7 cellular contexts compared by ENCODE assay signal in the genomic region with DNA sequence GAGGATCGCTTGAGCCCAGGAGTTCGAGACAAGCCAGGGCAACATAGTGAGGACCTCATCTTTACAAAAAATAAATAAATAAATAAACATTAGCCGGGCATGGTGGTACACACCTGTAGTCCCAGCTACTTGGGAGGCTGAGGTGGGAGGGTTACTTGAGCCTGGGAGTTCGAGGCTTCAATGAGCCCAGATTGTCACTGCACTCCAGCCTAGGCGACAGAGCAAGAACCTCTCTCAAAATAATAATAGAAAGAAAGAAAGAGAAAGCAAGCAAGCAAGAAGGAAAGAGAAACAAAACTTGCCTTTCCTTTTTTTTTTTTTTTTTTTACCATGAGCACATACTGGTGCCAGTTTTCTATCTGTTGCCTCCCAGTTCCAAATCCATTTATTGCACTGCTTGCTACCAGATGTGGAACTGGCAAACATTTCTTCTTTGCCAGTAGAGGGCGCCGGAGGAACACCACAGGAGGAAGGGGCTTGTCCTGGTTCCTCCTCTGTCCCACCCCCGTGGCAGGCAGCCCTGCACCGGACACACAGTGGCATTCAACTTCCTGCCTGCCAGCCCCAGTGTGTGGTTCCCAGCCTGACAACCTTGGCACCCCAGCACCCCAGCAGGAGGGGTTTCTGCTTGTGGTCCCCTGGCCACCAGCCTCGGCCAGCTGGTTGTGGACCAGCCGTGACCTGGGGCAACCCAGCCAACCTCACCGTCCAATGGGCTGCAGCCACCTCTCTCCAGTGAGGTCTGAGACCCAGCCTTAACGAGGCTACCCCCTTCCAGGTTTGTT. TPM values are rescaled to one million over a fixed set of nuclear protein-coding genes. Genes with fewer than 3 reads are reported as not detected.
DNase-seq lines count a peak whose midpoint lies in the region; ATAC-seq and TF ChIP-seq lines count a peak whose summit lies in the region.
"Not testable (repeated sequence)": the region's sequence is repeated elsewhere in the genome, so short reads cannot be mapped to it uniquely, and the experiment has no call there.

No MANE protein-coding gene starts in this region.

- intact Hi-C loops in dendritic cell treated with granulocyte-macrophage colony-stimulating factor and Interleukin-4, amounts not matched to agents 40 ng/mL and 50 ng/mL, for 4 days (cut with micrococcal nuclease); right lobe of liver (cut with DNase I): not testable (repeated sequence)

- not testable (repeated sequence) for H3K9me3 ChIP-seq in right lobe of liver

- H3K27me3 ChIP-seq in right lobe of liver: not testable (repeated sequence)

- TF ChIP-seq POLR2A in right lobe of liver (IDR thresholded peaks at IDR 0.05): not testable (repeated sequence)

- TF ChIP-seq CTCF in LNCaP clone FGC (IDR thresholded peaks at IDR 0.05; ENCODE audit: control insufficient read depth, extremely low read depth, insufficient read depth): peak; percentile 43
- TF ChIP-seq CTCF in right lobe of liver (IDR thresholded peaks at IDR 0.05): peak in 3 of 4 donors; percentile 11 to 39 (median 36)

- WGBS in right lobe of liver (ENCODE audit: insufficient coverage, low coverage, low lambda C conversion rate, missing lambda C conversion rate): 42% methylated on average over 6 of the region's 13 CpGs

- H3K4me3 Mint-ChIP-seq in dendritic cell treated with granulocyte-macrophage colony-stimulating factor and Interleukin-4, amounts not matched to agents 40 ng/mL and 50 ng/mL, for 4 days: peak overlapping the region; percentile 63

- ATAC-seq in GM19035 (IDR thresholded peaks at IDR 0.05; ENCODE audit: unreplicated experiment) (peak; percentile 72), right lobe of liver (peak; percentile 95 to 99 (median 98))

- H3K27me3 Mint-ChIP-seq in dendritic cell treated with granulocyte-macrophage colony-stimulating factor and Interleukin-4, amounts not matched to agents 40 ng/mL and 50 ng/mL, for 4 days: not testable (repeated sequence)

- peak; percentile 42 for DNase-seq in LNCaP clone FGC (ENCODE audit: low read depth)
- peak; percentile 25 for DNase-seq in SKM-1 treated with dmso at 0.1 percent for 144 hours (lab: John Stamatoyannopoulos, UW; ENCODE audit: unreplicated experiment)
- DNase-seq in activated T-cell treated with anti-CD3 and anti-CD28 coated beads for 24 hours (ENCODE audit: low read depth): peak; percentile 39
- DNase-seq in right lobe of liver: peak in 1 of 3 donors; percentile 38
- peak; percentile 68 for DNase-seq in stimulated activated CD4-positive, alpha-beta T cell treated with anti-CD3 and anti-CD28 coated beads, Interleukin-15, amount 100 ng/mL, for 24 hours

- not testable (repeated sequence) for H3K36me3 Mint-ChIP-seq in dendritic cell treated with granulocyte-macrophage colony-stimulating factor and Interleukin-4, amounts not matched to agents 40 ng/mL and 50 ng/mL, for 4 days (ENCODE audit: low read depth)

- not testable (repeated sequence) for H3K4me1 ChIP-seq in right lobe of liver

- not testable (repeated sequence) for H3K9me3 Mint-ChIP-seq in dendritic cell treated with granulocyte-macrophage colony-stimulating factor and Interleukin-4, amounts not matched to agents 40 ng/mL and 50 ng/mL, for 4 days

- H3K27ac ChIP-seq in right lobe of liver: not testable (repeated sequence)

- not testable (repeated sequence) for H3K36me3 ChIP-seq in right lobe of liver

- not testable (repeated sequence) for H3K27ac Mint-ChIP-seq in dendritic cell treated with granulocyte-macrophage colony-stimulating factor and Interleukin-4, amounts not matched to agents 40 ng/mL and 50 ng/mL, for 4 days

- not testable (repeated sequence) for H3K4me3 ChIP-seq in LNCaP clone FGC (ENCODE audit: low read depth, low read length); right lobe of liver

- H3K4me1 Mint-ChIP-seq in dendritic cell treated with granulocyte-macrophage colony-stimulating factor and Interleukin-4, amounts not matched to agents 40 ng/mL and 50 ng/mL, for 4 days (ENCODE audit: low read depth): not testable (repeated sequence)

RNA-seq across cellular contexts. Expression of a gene that starts 20.4 kb away (rescaled TPM):
- 10 to 100 TPM; 40.5 to 78.1 (median 57.2) TPM for total RNA-seq in right lobe of liver

RNA-seq across cellular contexts. Expression of a gene that starts 43.7 kb away (rescaled TPM):
- 100 to 1,000 TPM; 103 to 169 (median 141) TPM for total RNA-seq in right lobe of liver

RNA-seq across cellular contexts. Expression of a gene that starts 50.8 kb away (rescaled TPM):
- total RNA-seq in right lobe of liver: 1 to 10 TPM in 3 of 6 experiments, under 1 TPM in 3; 0.40 to 3.4 (median 0.91) TPM
